In the genomic region with DNA sequence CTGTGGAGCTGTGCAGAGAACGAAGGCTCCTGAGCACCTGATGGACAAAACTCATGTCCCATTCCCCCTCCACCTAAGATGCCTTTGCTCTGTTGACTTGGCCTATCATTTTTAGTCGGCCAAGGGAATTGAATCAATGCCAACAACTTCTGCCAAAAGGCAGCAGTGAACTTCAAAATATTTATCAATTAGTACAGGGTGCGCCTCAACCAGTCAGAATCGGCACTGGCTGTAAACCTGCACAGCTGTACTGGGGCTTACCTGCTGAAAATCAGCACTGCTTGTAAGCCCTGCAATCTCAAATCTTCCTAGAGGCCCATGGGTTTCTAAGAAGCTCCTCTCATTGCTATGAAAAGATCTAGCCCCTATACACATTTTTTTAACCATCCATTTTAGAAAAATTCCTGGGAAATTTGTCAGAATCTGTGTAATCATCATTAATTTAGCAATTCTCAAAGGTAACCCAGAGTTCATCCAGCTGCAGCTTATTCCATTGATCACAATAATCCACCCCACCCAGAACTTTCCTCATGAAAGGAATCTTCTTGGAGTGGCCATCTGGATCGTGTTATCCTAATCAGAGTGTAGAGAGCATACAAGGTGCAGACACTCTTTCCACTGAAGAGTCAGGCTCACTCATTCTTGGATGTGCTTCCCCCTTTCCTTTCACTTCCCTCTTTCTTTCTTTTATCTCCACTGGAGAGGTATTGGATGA, we compare ENCODE assay signal across 1 cellular context.
TF ChIP-seq lines count a peak whose summit lies in the region.

No MANE protein-coding gene starts in this region.

TF ChIP-seq in IMR-90, 13 proteins besides CTCF, POLR2A, EP300 and RAD21:
- TF ChIP-seq, protein P1, sequence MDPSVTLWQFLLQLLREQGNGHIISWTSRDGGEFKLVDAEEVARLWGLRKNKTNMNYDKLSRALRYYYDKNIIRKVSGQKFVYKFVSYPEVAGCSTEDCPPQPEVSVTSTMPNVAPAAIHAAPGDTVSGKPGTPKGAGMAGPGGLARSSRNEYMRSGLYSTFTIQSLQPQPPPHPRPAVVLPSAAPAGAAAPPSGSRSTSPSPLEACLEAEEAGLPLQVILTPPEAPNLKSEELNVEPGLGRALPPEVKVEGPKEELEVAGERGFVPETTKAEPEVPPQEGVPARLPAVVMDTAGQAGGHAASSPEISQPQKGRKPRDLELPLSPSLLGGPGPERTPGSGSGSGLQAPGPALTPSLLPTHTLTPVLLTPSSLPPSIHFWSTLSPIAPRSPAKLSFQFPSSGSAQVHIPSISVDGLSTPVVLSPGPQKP (IDR thresholded peaks at IDR 0.05; ENCODE audit: borderline replicate concordance, low read depth, low read length), result no peak
- no peak for TF ChIP-seq MAFK (IDR thresholded peaks at IDR 0.05; ENCODE audit: low read depth, low read length)
- no peak for TF ChIP-seq MAZ (IDR thresholded peaks at IDR 0.05; ENCODE audit: borderline replicate concordance, low read depth, low read length)
- no peak for TF ChIP-seq RCOR1 (IDR thresholded peaks at IDR 0.05; ENCODE audit: insufficient replicate concordance, low read length)
- no peak for TF ChIP-seq NFE2L2 (IDR thresholded peaks at IDR 0.05; ENCODE audit: low read depth, low read length)
- no peak for TF ChIP-seq CHD1 (IDR thresholded peaks at IDR 0.05; ENCODE audit: low read depth, low read length)
- no peak for TF ChIP-seq RFX5 (IDR thresholded peaks at IDR 0.05; ENCODE audit: low read depth, low read length)
- TF ChIP-seq, protein P2, sequence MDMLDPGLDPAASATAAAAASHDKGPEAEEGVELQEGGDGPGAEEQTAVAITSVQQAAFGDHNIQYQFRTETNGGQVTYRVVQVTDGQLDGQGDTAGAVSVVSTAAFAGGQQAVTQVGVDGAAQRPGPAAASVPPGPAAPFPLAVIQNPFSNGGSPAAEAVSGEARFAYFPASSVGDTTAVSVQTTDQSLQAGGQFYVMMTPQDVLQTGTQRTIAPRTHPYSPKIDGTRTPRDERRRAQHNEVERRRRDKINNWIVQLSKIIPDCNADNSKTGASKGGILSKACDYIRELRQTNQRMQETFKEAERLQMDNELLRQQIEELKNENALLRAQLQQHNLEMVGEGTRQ (IDR thresholded peaks at IDR 0.05; ENCODE audit: low read depth, low read length), result no peak
- no peak for TF ChIP-seq BHLHE40 (IDR thresholded peaks at IDR 0.05; ENCODE audit: low read depth, low read length)
- no peak for TF ChIP-seq SMC3 (IDR thresholded peaks at IDR 0.05; ENCODE audit: low read depth, low read length)
- no peak for TF ChIP-seq MXI1 (IDR thresholded peaks at IDR 0.05; ENCODE audit: borderline replicate concordance, low read depth, low read length)
- TF ChIP-seq CEBPB (IDR thresholded peaks at IDR 0.05; ENCODE audit: low read depth, low read length), result no peak
- no peak for TF ChIP-seq FOS (IDR thresholded peaks at IDR 0.05; ENCODE audit: low read depth, low read length)
TF ChIP-seq in IMR-90: peak in this region for 0.
